10 cellular contexts compared by ENCODE assay signal in genomic region chr5:17317499-17317898, GRCh38.
DNase-seq lines count a peak whose midpoint lies in the region; ATAC-seq and TF ChIP-seq lines count a peak whose summit lies in the region.
"Had no signal": no experiment of that assay in that cellular context is flagged by ENCODE, and none has a peak within 500 bp of the region (broad histone marks: within the 10 kb centered on the region; RNA-seq: fewer than 3 reads in every experiment).

No MANE protein-coding gene starts in this region.

- H4K20me1 ChIP-seq in PC-3 (ENCODE audit: low read length) = no peaks in the 10 kb centered on the region

- no peaks in the 10 kb centered on the region for H3K9me2 ChIP-seq in PC-3 (replicated peaks; ENCODE audit: low read length)

- H2AFZ ChIP-seq in PC-3 (ENCODE audit: low read length) = no peak overlapping the region

- CTCF ChIA-PET in PC-3 (lab: Charles Lee) = no interaction called here

- no peak for TF ChIP-seq POLR2A in esophagus muscularis mucosa (IDR thresholded peaks at IDR 0.05; ENCODE audit: low read depth)

- no peaks in the 10 kb centered on the region for H3K27me3 ChIP-seq in PC-3 (ENCODE audit: low read length)
- no peaks in the 10 kb centered on the region for H3K27me3 ChIP-seq in esophagus muscularis mucosa

- ATAC-seq in GM19452 (IDR thresholded peaks at IDR 0.05; ENCODE audit: unreplicated experiment) (peak; percentile 45), HG03095 (IDR thresholded peaks at IDR 0.05; ENCODE audit: unreplicated experiment) (peak; percentile 36), PC-3 (no peak)

- TF ChIP-seq EP300 in esophagus muscularis mucosa (IDR thresholded peaks at IDR 0.05) = no peak

- POLR2A ChIA-PET in PC-3 (lab: Charles Lee; ENCODE audit: unreplicated experiment) = no interaction called here

- H3K4me2 ChIP-seq in PC-3 (ENCODE audit: low read length) = peak overlapping the region; percentile 58

- H3K9me3 ChIP-seq in PC-3 (ENCODE audit: low read length) (no peaks in the 10 kb centered on the region), esophagus muscularis mucosa (no peaks in the 10 kb centered on the region)

- no peak for DNase-seq in PC-3
- no peak for DNase-seq in GOT3 (lab: John Stamatoyannopoulos, UW)
- no peak for DNase-seq in esophagus muscularis mucosa (ENCODE audit: extremely low spot score)
- no peak for DNase-seq in NCI-H2081 treated with DMSO at 0.1 percent for 48 hours (lab: John Stamatoyannopoulos, UW)
- no peak for DNase-seq in NCI-H748 treated with DMSO at 0.1 percent for 48 hours (lab: John Stamatoyannopoulos, UW)
- DNase-seq: activated T-cell treated with anti-CD3 and anti-CD28 coated beads, Interleukin-2, amount 50 U/mL, for 48 hours had no signal

- no peaks in the 10 kb centered on the region for H3K79me2 ChIP-seq in PC-3 (ENCODE audit: low read length)

- H3K9ac ChIP-seq in PC-3 (ENCODE audit: low read length) = no peak overlapping the region

- intact Hi-C loops in PC-3 (cut with micrococcal nuclease) = no loop called here
- intact Hi-C loops in esophagus muscularis mucosa (cut with DNase I) = no loop called here

- no peaks in the 10 kb centered on the region for H3F3A ChIP-seq in PC-3 (ENCODE audit: low read length, unreplicated experiment)

- H3K4me1 ChIP-seq in PC-3 (ENCODE audit: insufficient read depth, low read length) = peaks cover 41% of the 10 kb centered on the region
- no peaks in the 10 kb centered on the region for H3K4me1 ChIP-seq in esophagus muscularis mucosa

- 49% methylated on average over 6 of the region's 6 CpGs for WGBS in esophagus muscularis mucosa

- TF ChIP-seq CTCF in 22Rv1 (IDR thresholded peaks at IDR 0.05) (no peak), PC-3 (conservative IDR thresholded peaks at IDR 0.05; ENCODE audit: low read depth, low read length) (no peak), esophagus muscularis mucosa (IDR thresholded peaks at IDR 0.05) (no peak)

- BruUV-seq in PC-3 (replicated peaks; lab: Mats Ljungman, UMichigan) = no TSS peak

- peak overlapping the region; percentile 35; the same call in 1 of the 2 replicates for H3K27ac ChIP-seq in 22Rv1
- H3K27ac ChIP-seq in PC-3 (ENCODE audit: low read length) = peak overlapping the region; percentile 29
- no peak overlapping the region for H3K27ac ChIP-seq in esophagus muscularis mucosa (replicated peaks in 1 of 4)

- no peaks in the 10 kb centered on the region for H3K36me3 ChIP-seq in PC-3 (ENCODE audit: low read depth, low read length)
- no peaks in the 10 kb centered on the region for H3K36me3 ChIP-seq in esophagus muscularis mucosa

- H3K4me3 ChIP-seq in PC-3 (ENCODE audit: low read length) (peak overlapping the region; percentile 7; the same call in 1 of the 2 replicates), esophagus muscularis mucosa (no peak overlapping the region)
- H3K4me3 ChIP-seq: lung had no signal

Comparison
In these comparisons a context has a peak if more than half of its experiments do, and no peak if none do; other contexts are left out.
1. H3K27ac ChIP-seq: peak in 22Rv1 (single experiment) and PC-3 (single experiment); none in esophagus muscularis mucosa (0 of 4).